ENCODE assay signal across 14 cellular contexts in the genomic region with DNA sequence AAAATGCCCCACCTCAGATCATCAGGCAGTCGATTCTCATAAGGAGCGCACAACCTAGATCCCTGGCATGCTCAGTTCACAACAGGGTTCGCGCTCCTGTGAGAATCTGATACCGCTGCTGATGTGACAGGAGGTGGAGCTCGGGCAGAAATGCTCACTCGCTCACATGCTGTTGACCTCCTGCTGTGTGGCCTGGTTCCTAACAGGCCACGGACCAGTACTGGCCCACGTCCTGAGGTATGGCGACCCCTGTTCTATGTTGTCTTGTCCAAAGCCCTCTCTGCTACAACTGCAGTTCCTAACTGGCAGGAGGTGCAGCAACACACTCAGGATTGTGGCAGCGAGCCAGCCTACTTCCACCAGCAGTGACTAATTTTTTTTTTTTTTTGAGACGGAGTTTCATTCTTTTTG.
DNase-seq lines count a peak whose midpoint lies in the region; ATAC-seq and TF ChIP-seq lines count a peak whose summit lies in the region.
"Had no signal": no experiment of that assay in that cellular context is flagged by ENCODE, and none has a peak within 500 bp of the region (broad histone marks: within the 10 kb centered on the region; RNA-seq: fewer than 3 reads in every experiment).

No MANE protein-coding gene starts in this region.

- peak; percentile 79 for DNase-seq in AG20443 (ENCODE audit: low spot score)
- peak; percentile 85 for DNase-seq in M059J (ENCODE audit: low read depth)
- peak; percentile 91 for DNase-seq in choroid plexus epithelial cell (ENCODE audit: low read depth)
- DNase-seq in occipital lobe (lab: John Stamatoyannopoulos, UW), result peak; percentile 30
- DNase-seq in activated CD4-positive, alpha-beta T cell treated with anti-CD3 and anti-CD28 coated beads, Interleukin-2, amount 50 U/mL, for 1 hour, result no peak
- DNase-seq: activated T-cell treated with anti-CD3 and anti-CD28 coated beads, Interleukin-2, amount 50 U/mL, for 24 hours; islet precursor cell; NCI-H2107; SW 1271 had no signal

- H3K4me3 ChIP-seq in choroid plexus epithelial cell (ENCODE audit: low read depth, low read length), result no peak overlapping the region
- H3K4me3 ChIP-seq: prostate gland had no signal

- no peak for TF ChIP-seq CTCF in choroid plexus epithelial cell (conservative IDR thresholded peaks at IDR 0.05; ENCODE audit: low read depth, low read length)

- ATAC-seq in GM21717 (IDR thresholded peaks at IDR 0.05; ENCODE audit: unreplicated experiment) (no peak), GM18498 (IDR thresholded peaks at IDR 0.05; ENCODE audit: unreplicated experiment) (no peak), GM21576 (IDR thresholded peaks at IDR 0.05; ENCODE audit: unreplicated experiment) (no peak)
- ATAC-seq: HCT116 had no signal
